ENCODE assay signal across 15 cellular contexts in the genomic region with DNA sequence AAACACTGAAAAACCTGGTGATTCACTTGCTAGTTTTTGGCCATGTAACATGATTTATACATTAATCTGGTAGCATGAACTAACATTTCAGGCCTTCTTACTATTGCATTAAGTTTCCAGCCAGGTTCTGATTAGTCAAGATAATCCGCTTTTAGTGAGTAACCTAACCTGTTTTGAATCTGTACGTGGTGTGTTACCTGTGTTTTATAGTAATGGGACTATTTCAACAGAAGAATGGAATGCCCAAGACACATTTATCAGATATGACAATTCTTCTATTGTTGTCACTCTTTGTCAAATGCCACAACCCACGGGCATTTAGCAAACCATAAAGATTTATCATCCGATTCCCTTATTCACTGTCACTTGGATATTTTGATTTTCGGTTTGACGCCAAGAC.
DNase-seq lines count a peak whose midpoint lies in the region; ATAC-seq and TF ChIP-seq lines count a peak whose summit lies in the region.
"Had no signal": no experiment of that assay in that cellular context is flagged by ENCODE, and none has a peak within 500 bp of the region (broad histone marks: within the 10 kb centered on the region; RNA-seq: fewer than 3 reads in every experiment).

No MANE protein-coding gene starts in this region.

- H2BK5ac ChIP-seq in trophoblast cell (ENCODE audit: low read depth, low read length, poor library complexity), result no peak overlapping the region

- in situ Hi-C loops in GM23248 (cut with MboI) (no loop called here), HAP-1 (cut with MboI; ENCODE audit: low sequenced_read_pairs) (no loop called here)

- H3K4me2 ChIP-seq in GM23248 (ENCODE audit: unreplicated experiment) (peak overlapping the region; percentile 43), PC-3 (ENCODE audit: low read length) (peak overlapping the region; percentile 70), trophoblast cell (ENCODE audit: low read length) (no peak overlapping the region)

- H3K4me3 ChIP-seq in GM23248 (no peak overlapping the region), PC-3 (ENCODE audit: low read length) (peak overlapping the region; percentile 27; the same call in 1 of the 2 replicates), esophagus squamous epithelium (no peak overlapping the region), trophoblast cell (ENCODE audit: low read depth, low read length) (no peak overlapping the region), right lobe of liver (no peak overlapping the region), HAP-1 (no peak overlapping the region)
- H3K4me3 ChIP-seq: SJCRH30 had no signal

- H3K27ac ChIP-seq in GM23248 (peak overlapping the region; percentile 36), PC-3 (ENCODE audit: low read length) (peak overlapping the region; percentile 93), esophagus squamous epithelium (peak overlapping the region in 3 of 4 donors; percentile 12 to 38 (median 30)), trophoblast cell (ENCODE audit: low read depth, low read length) (no peak overlapping the region), right lobe of liver (no peak overlapping the region)
- H3K27ac ChIP-seq: SJCRH30 had no signal

- H4K8ac ChIP-seq in trophoblast cell (ENCODE audit: low read depth, low read length), result no peak overlapping the region

- H4K91ac ChIP-seq in trophoblast cell (ENCODE audit: low read depth, low read length), result no peak overlapping the region

- H4K20me1 ChIP-seq in GM23248 (ENCODE audit: insufficient read depth) (no peaks in the 10 kb centered on the region), PC-3 (ENCODE audit: low read length) (no peaks in the 10 kb centered on the region)

- TF ChIP-seq CTCF in PC-3 (conservative IDR thresholded peaks at IDR 0.05; ENCODE audit: low read depth, low read length), result no peak
- TF ChIP-seq CTCF in esophagus squamous epithelium (IDR thresholded peaks at IDR 0.05), result no peak
- TF ChIP-seq CTCF in right lobe of liver (IDR thresholded peaks at IDR 0.05), result no peak

- H3K23ac ChIP-seq in trophoblast cell (ENCODE audit: low read length), result no peak overlapping the region

- H3F3A ChIP-seq in GM23248 (ENCODE audit: insufficient read depth), result peaks cover 42% of the 10 kb centered on the region
- no peaks in the 10 kb centered on the region for H3F3A ChIP-seq in PC-3 (ENCODE audit: low read length, unreplicated experiment)

- H3K9ac ChIP-seq in GM23248 (no peak overlapping the region), PC-3 (ENCODE audit: low read length) (peak overlapping the region; percentile 46; the same call in 1 of the 2 replicates), trophoblast cell (ENCODE audit: low read length) (no peak overlapping the region)

- H2AK5ac ChIP-seq in trophoblast cell (ENCODE audit: low read length), result no peak overlapping the region

- H3K9me3 ChIP-seq in GM23248 (ENCODE audit: low read depth), result no peaks in the 10 kb centered on the region
- H3K9me3 ChIP-seq in PC-3 (ENCODE audit: low read length), result no peaks in the 10 kb centered on the region
- H3K9me3 ChIP-seq in esophagus squamous epithelium, result no peaks in the 10 kb centered on the region
- H3K9me3 ChIP-seq in trophoblast cell (ENCODE audit: insufficient read depth, low read depth, low read length), result no peaks in the 10 kb centered on the region
- no peaks in the 10 kb centered on the region for H3K9me3 ChIP-seq in right lobe of liver
- no peaks in the 10 kb centered on the region for H3K9me3 ChIP-seq in HAP-1
- H3K9me3 ChIP-seq: SJCRH30 had no signal

- H3K79me2 ChIP-seq in GM23248 (ENCODE audit: insufficient read depth) (no peaks in the 10 kb centered on the region), PC-3 (ENCODE audit: low read length) (no peaks in the 10 kb centered on the region), trophoblast cell (ENCODE audit: control insufficient read depth, insufficient read depth, low read length, poor library complexity) (no peaks in the 10 kb centered on the region)

- intact Hi-C loops in PC-3 (cut with micrococcal nuclease) (no loop called here), esophagus squamous epithelium (cut with DNase I) (no loop called here), right lobe of liver (cut with DNase I) (no loop called here), left cardiac atrium (cut with DNase I) (no loop called here)

- H3K36me3 ChIP-seq in GM23248 (ENCODE audit: low read depth) (no peaks in the 10 kb centered on the region), PC-3 (ENCODE audit: low read depth, low read length) (no peaks in the 10 kb centered on the region), esophagus squamous epithelium (no peaks in the 10 kb centered on the region), trophoblast cell (ENCODE audit: control insufficient read depth in 1 of 2, insufficient read depth in 2 of 2, low read length in 2 of 2) (no peaks in the 10 kb centered on the region), right lobe of liver (no peaks in the 10 kb centered on the region), HAP-1 (replicated peaks) (no peaks in the 10 kb centered on the region)
- H3K36me3 ChIP-seq: SJCRH30 had no signal

- no TSS peak for BruUV-seq in PC-3 (replicated peaks; lab: Mats Ljungman, UMichigan)

- H3K4me1 ChIP-seq in GM23248 (ENCODE audit: insufficient read depth), result peaks cover 38% of the 10 kb centered on the region
- peaks cover 26% of the 10 kb centered on the region for H3K4me1 ChIP-seq in PC-3 (ENCODE audit: insufficient read depth, low read length)
- H3K4me1 ChIP-seq in esophagus squamous epithelium, result peaks cover 0 to 42% (median 14%) of the 10 kb centered on the region in 3 donors
- H3K4me1 ChIP-seq in trophoblast cell (ENCODE audit: control insufficient read depth in 1 of 2, insufficient read depth in 2 of 2, low read length in 2 of 2), result no peaks in the 10 kb centered on the region
- H3K4me1 ChIP-seq in right lobe of liver, result no peaks in the 10 kb centered on the region
- H3K4me1 ChIP-seq in HAP-1, result no peaks in the 10 kb centered on the region
- H3K4me1 ChIP-seq: SJCRH30 had no signal

- no peak overlapping the region for H3K14ac ChIP-seq in trophoblast cell (ENCODE audit: low read length)

- H2AFZ ChIP-seq in GM23248, result no peak overlapping the region
- peak overlapping the region; percentile 33; the same call in 1 of the 2 replicates for H2AFZ ChIP-seq in PC-3 (ENCODE audit: low read length)
- H2AFZ ChIP-seq in trophoblast cell (ENCODE audit: insufficient read depth, low read length, poor library complexity), result no peak overlapping the region

- no peak overlapping the region for H3K4ac ChIP-seq in trophoblast cell (ENCODE audit: low read depth, low read length)

- TF ChIP-seq POLR2A in esophagus squamous epithelium (IDR thresholded peaks at IDR 0.05), result no peak
- TF ChIP-seq POLR2A in right lobe of liver (IDR thresholded peaks at IDR 0.05), result no peak

- POLR2A ChIA-PET in PC-3 (lab: Charles Lee; ENCODE audit: unreplicated experiment), result no interaction called here

- no peak overlapping the region for H3K18ac ChIP-seq in trophoblast cell (ENCODE audit: low read length)

- no peak overlapping the region for H2BK12ac ChIP-seq in trophoblast cell (ENCODE audit: low read length)

- CTCF ChIA-PET in PC-3 (lab: Charles Lee), result no interaction called here

- H3K79me1 ChIP-seq in trophoblast cell (ENCODE audit: low read length), result no peaks in the 10 kb centered on the region

- no peak overlapping the region for H4K12ac ChIP-seq in trophoblast cell (ENCODE audit: low read depth, low read length)

- WGBS in GM23248 (ENCODE audit: low coverage in 1 of 2, low lambda C conversion rate in 2 of 2, missing lambda C conversion rate in 2 of 2), 2 experiments, result 93 to 96% methylated on average over 6 of the region's 6 CpGs
- WGBS in esophagus squamous epithelium, 2 donors, result 55 to 57% methylated on average over 6 of the region's 6 CpGs
- WGBS in trophoblast cell (ENCODE audit: extremely low coverage, insufficient coverage, insufficient read length), result no CpG with 5 or more reads among the region's 6 CpGs
- 83% methylated on average over 6 of the region's 6 CpGs for WGBS in right lobe of liver (ENCODE audit: insufficient coverage, low coverage, low lambda C conversion rate, missing lambda C conversion rate)

- H3K27me3 ChIP-seq in GM23248 (replicated peaks; ENCODE audit: insufficient read depth), result no peaks in the 10 kb centered on the region
- no peaks in the 10 kb centered on the region for H3K27me3 ChIP-seq in PC-3 (ENCODE audit: low read length)
- H3K27me3 ChIP-seq in esophagus squamous epithelium, result no peaks in the 10 kb centered on the region
- H3K27me3 ChIP-seq in trophoblast cell (ENCODE audit: insufficient read depth, low read length), result no peaks in the 10 kb centered on the region
- no peaks in the 10 kb centered on the region for H3K27me3 ChIP-seq in right lobe of liver
- no peaks in the 10 kb centered on the region for H3K27me3 ChIP-seq in HAP-1 (ENCODE audit: low read depth)

- peak; percentile 66 for ATAC-seq in PC-3
- no peak for ATAC-seq in right lobe of liver
- no peak for ATAC-seq in left cardiac atrium

- peak; percentile 28 for DNase-seq in GM23248
- peak; percentile 88 for DNase-seq in PC-3
- no peak for DNase-seq in esophagus squamous epithelium (lab: John Stamatoyannopoulos, UW)
- DNase-seq in trophoblast cell, result peak; percentile 51 to 90
- no peak for DNase-seq in right lobe of liver
- DNase-seq in left cardiac atrium, result no peak
- no peak for DNase-seq in HAP-1 (ENCODE audit: low spot score in 2 of 2)
- no peak for DNase-seq in NCI-H510A (lab: John Stamatoyannopoulos, UW)
- DNase-seq: ACHN; CD4-positive, alpha-beta memory T cell; NCI-H1092; NCI-H1694; NCI-H446; NCI-H748 treated with DMSO at 0.1 percent for 48 hours; SJCRH30 had no signal

- no peak overlapping the region for H2BK120ac ChIP-seq in trophoblast cell (ENCODE audit: insufficient read depth, low read length, poor library complexity)

- no peaks in the 10 kb centered on the region for H3K9me2 ChIP-seq in GM23248 (ENCODE audit: insufficient read depth)
- H3K9me2 ChIP-seq in PC-3 (replicated peaks; ENCODE audit: low read length), result no peaks in the 10 kb centered on the region

Comparison
In these comparisons a context has a peak if more than half of its experiments do, and no peak if none do; other contexts are left out.
1. DNase-seq: peak in GM23248 (single experiment), PC-3 (single experiment) and trophoblast cell (2 of 2); none in esophagus squamous epithelium (single experiment), right lobe of liver (0 of 3), left cardiac atrium (single experiment), HAP-1 (0 of 2) and NCI-H510A (single experiment).
2. H3K27ac ChIP-seq: peak in GM23248 (single experiment), PC-3 (single experiment) and esophagus squamous epithelium (3 of 4); none in trophoblast cell (single experiment) and right lobe of liver (0 of 3).